Comparison of ENCODE assay signal across 25 cellular contexts in genomic region chr22:27982630-27983180, GRCh38.
"Had no signal": no experiment of that assay in that cellular context is flagged by ENCODE, and none has a peak within 500 bp of the region (broad histone marks: within the 10 kb centered on the region; RNA-seq: fewer than 3 reads in every experiment).

No MANE protein-coding gene starts in this region.

- H3K27ac ChIP-seq: gastroesophageal sphincter, right lobe of liver, upper lobe of left lung, VCaP had no signal

- H3K27me3 Mint-ChIP-seq: activated T-cell treated with anti-CD3 and anti-CD28 coated beads, Interleukin-2, amount 50 U/mL, for 24 hours; central memory CD8-positive, alpha-beta T cell; memory B cell; naive thymus-derived CD8-positive, alpha-beta T cell had no signal

- H3K27ac Mint-ChIP-seq: activated T-cell treated with anti-CD3 and anti-CD28 coated beads, Interleukin-2, amount 50 U/mL, for 24 hours; immature natural killer cell; memory B cell; T-helper 1 cell treated with Interleukin-12 subunit alpha and Interleukin-12 subunit beta and Interleukin-4 antibody, amounts not matched to agents 30 μg/mL and 1 μg/mL, for 36 hours had no signal

- DNase-seq: activated CD4-positive, alpha-beta T cell treated with anti-CD3 and anti-CD28 coated beads for 48 hours; activated CD4-positive, alpha-beta T cell treated with anti-CD3 and anti-CD28 coated beads, Interleukin-2, amount 50 U/mL, for 48 hours; activated CD8-positive, alpha-beta memory T cell treated with anti-CD3 and anti-CD28 coated beads, Interleukin-2, amount 50 U/mL, for 48 hours; activated naive CD4-positive, alpha-beta T cell; activated T-cell treated with anti-CD3 and anti-CD28 coated beads, Interleukin-2, amount 50 U/mL, for 24 hours; dermis blood vessel endothelial cell; effector CD8-positive, alpha-beta T cell; hypothalamus; immature natural killer cell; kidney; left colon; naive thymus-derived CD8-positive, alpha-beta T cell; stimulated activated CD4-positive, alpha-beta T cell treated with anti-CD3 and anti-CD28 coated beads, Interleukin-2, amount 100 ng/mL, for 48 hours; stimulated activated naive CD8-positive, alpha-beta T cell treated with anti-CD3 and anti-CD28 coated beads, Interleukin-15, Interleukin-2, amounts not matched to agents 100 U/mL and 50 U/mL, for 24 hours; SW 1271; T-helper 9 cell had no signal

- H3K4me1 ChIP-seq: gastroesophageal sphincter, right lobe of liver had no signal

- H3K4me3 ChIP-seq: gastroesophageal sphincter, right lobe of liver, upper lobe of left lung had no signal

- ATAC-seq: activated CD4-positive, CD25-positive, alpha-beta regulatory T cell treated with anti-CD3 and anti-CD28 coated beads, Interleukin-2, amount 50 U/mL, for 24 hours; activated naive CD4-positive, alpha-beta T cell treated with anti-CD3 and anti-CD28 coated beads, Interleukin-2, amount 50 U/mL, for 72 hours; gastroesophageal sphincter; left colon; naive thymus-derived CD8-positive, alpha-beta T cell; right lobe of liver; stimulated activated naive CD8-positive, alpha-beta T cell treated with anti-CD3 and anti-CD28 coated beads, Interleukin-15, Interleukin-2, amounts not matched to agents 100 U/mL and 50 U/mL, for 24 hours had no signal

- H3K9me3 Mint-ChIP-seq: activated naive CD4-positive, alpha-beta T cell treated with anti-CD3 and anti-CD28 coated beads, Interleukin-2, amount 50 U/mL, for 72 hours; activated T-cell treated with anti-CD3 and anti-CD28 coated beads, Interleukin-2, amount 50 U/mL, for 24 hours; central memory CD8-positive, alpha-beta T cell; immature natural killer cell; memory B cell; naive thymus-derived CD8-positive, alpha-beta T cell; T-helper 1 cell treated with Interleukin-12 subunit alpha and Interleukin-12 subunit beta and Interleukin-4 antibody, amounts not matched to agents 30 μg/mL and 1 μg/mL, for 36 hours had no signal

- H3K4me3 Mint-ChIP-seq: activated T-cell treated with anti-CD3 and anti-CD28 coated beads, Interleukin-2, amount 50 U/mL, for 24 hours; central memory CD8-positive, alpha-beta T cell; immature natural killer cell; memory B cell; naive thymus-derived CD8-positive, alpha-beta T cell; T-helper 1 cell treated with Interleukin-12 subunit alpha and Interleukin-12 subunit beta and Interleukin-4 antibody, amounts not matched to agents 30 μg/mL and 1 μg/mL, for 36 hours had no signal

- H3K36me3 Mint-ChIP-seq: activated naive CD4-positive, alpha-beta T cell treated with anti-CD3 and anti-CD28 coated beads, Interleukin-2, amount 50 U/mL, for 72 hours had no signal

- H3K4me1 Mint-ChIP-seq: central memory CD8-positive, alpha-beta T cell; memory B cell had no signal

- H3K27me3 ChIP-seq: gastroesophageal sphincter, right lobe of liver, upper lobe of left lung had no signal
